Comparison of ENCODE assay signal across 8 cellular contexts in the genomic region with DNA sequence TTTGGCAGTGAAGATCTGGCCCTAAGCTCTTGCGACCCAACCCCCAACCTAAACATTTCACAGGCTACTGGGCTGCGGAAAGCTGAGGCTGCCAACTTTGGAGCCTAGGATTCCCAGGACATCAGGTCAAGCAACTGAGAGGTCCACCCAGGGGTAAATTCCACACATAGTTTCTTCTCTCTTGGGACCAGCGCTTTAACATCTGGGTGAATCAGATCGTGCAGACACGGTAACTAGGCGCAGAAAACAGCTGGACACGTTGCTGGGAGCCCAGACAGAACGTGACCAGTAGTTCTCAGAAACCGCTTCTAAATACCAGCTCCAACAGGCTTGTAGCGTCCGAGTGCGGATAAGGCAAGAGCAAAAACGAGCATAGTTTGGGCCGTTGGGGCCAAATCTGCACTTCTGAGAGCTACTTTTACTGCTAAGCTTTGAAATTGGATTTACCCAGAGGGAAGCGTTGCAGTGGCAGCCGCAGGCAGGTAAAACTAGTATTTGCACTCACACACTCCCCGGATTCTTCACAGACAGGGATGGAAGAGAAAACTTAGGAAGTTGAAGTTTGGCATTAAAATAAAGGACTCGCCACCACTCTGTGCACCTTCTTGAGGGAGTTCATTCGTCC. TPM values are rescaled to one million over a fixed set of nuclear protein-coding genes. Genes with fewer than 3 reads are reported as not detected.
DNase-seq lines count a peak whose midpoint lies in the region; ATAC-seq and TF ChIP-seq lines count a peak whose summit lies in the region.

No MANE protein-coding gene starts in this region.

- TF ChIP-seq CTCF in AG04449 (IDR thresholded peaks at IDR 0.05; ENCODE audit: insufficient read depth, low read length, missing control alignments) (no peak), Peyer's patch (IDR thresholded peaks at IDR 0.05) (no peak), lung (IDR thresholded peaks at IDR 0.05; ENCODE audit: control extremely low read depth, extremely low read depth) (no peak), transverse colon (IDR thresholded peaks at IDR 0.05) (no peak)

- ATAC-seq in GM18502 (IDR thresholded peaks at IDR 0.05; ENCODE audit: poor library complexity, unreplicated experiment) (peak; percentile 32), HG02938 (IDR thresholded peaks at IDR 0.05; ENCODE audit: unreplicated experiment) (peak; percentile 41), lung (ENCODE audit: insufficient read depth, low FRiP score) (peak; percentile 5)

- H3K27me3 ChIP-seq in Peyer's patch (no peaks in the 10 kb centered on the region), lung (ENCODE audit: control insufficient read depth, insufficient read depth) (no peaks in the 10 kb centered on the region), transverse colon (no peaks in the 10 kb centered on the region)

- H3K9me3 ChIP-seq in Peyer's patch = no peaks in the 10 kb centered on the region
- H3K9me3 ChIP-seq in lung (ENCODE audit: control insufficient read depth in 2 of 2, insufficient read depth in 1 of 2, low read length in 1 of 2) = no peaks in the 10 kb centered on the region
- no peaks in the 10 kb centered on the region for H3K9me3 ChIP-seq in transverse colon

- no peak for TF ChIP-seq EP300 in transverse colon (IDR thresholded peaks at IDR 0.05; ENCODE audit: low read depth)

- peak overlapping the region; percentile 81 to 94 (median 88) for H3K27ac ChIP-seq in Peyer's patch
- peak overlapping the region; percentile 87 to 95 for H3K27ac ChIP-seq in lung (ENCODE audit: low read depth in 1 of 2, low read length in 1 of 2)
- H3K27ac ChIP-seq in transverse colon = peak overlapping the region; percentile 89 to 98 (median 93)

- TF ChIP-seq POLR2A in Peyer's patch (IDR thresholded peaks at IDR 0.05) = no peak
- TF ChIP-seq POLR2A in transverse colon (IDR thresholded peaks at IDR 0.05) = no peak

- WGBS in lung, 2 donors = 0 to 1% methylated on average over 19 of the region's 19 CpGs
- 0% methylated on average over 9 to 19 of the region's 19 CpGs for WGBS in transverse colon (ENCODE audit: low coverage in 1 of 2), 2 donors

- DNase-seq in AG04449 (ENCODE audit: low read depth, low spot score) = no peak
- DNase-seq in Peyer's patch = peak in 1 of 3 donors; percentile 62
- peak; percentile 59 for DNase-seq in dermis blood vessel endothelial cell
- DNase-seq in lung (ENCODE audit: low spot score) = peak; percentile 34
- peak; percentile 42 for DNase-seq in transverse colon
- no peak for DNase-seq in MV-4-11 (lab: John Stamatoyannopoulos, UW)

- in situ Hi-C loops in transverse colon (cut with MboI; ENCODE audit: low pct_ligation_motif_present in 1 of 4, low pct_unique_long_range_greater_than_20kb in 1 of 4, low sequenced_read_pairs in 3 of 4) = loop anchor here in 3 of 4 donors (25.0 kb wide), 2 partner anchors 113 to 288 kb away; no protein-coding TSS in a partner anchor

- H3K4me3 ChIP-seq in AG04449 (ENCODE audit: low read depth, low read length) (peak overlapping the region; percentile 76), Peyer's patch (peak overlapping the region; percentile 57 to 73 (median 62)), lung (peak overlapping the region; percentile 33), transverse colon (peak overlapping the region; percentile 44 to 84 (median 55))

- H3K4me1 ChIP-seq in Peyer's patch (peaks cover 0 to 27% (median 10%) of the 10 kb centered on the region in 4 donors), lung (ENCODE audit: control insufficient read depth in 2 of 2, insufficient read depth in 2 of 2, low read length in 2 of 2) (peaks cover 4 to 11% of the 10 kb centered on the region in 2 donors), transverse colon (peaks cover 9 to 83% (median 65%) of the 10 kb centered on the region in 4 donors)

- intact Hi-C loops in transverse colon (cut with DNase I; ENCODE audit: low total_unique reads) = no loop called here

- peaks cover 0 to 5% (median 0%) of the 10 kb centered on the region in 3 donors for H3K36me3 ChIP-seq in Peyer's patch
- no peaks in the 10 kb centered on the region for H3K36me3 ChIP-seq in lung (ENCODE audit: control insufficient read depth in 2 of 2, insufficient read depth in 2 of 2, low read length in 2 of 2)
- no peaks in the 10 kb centered on the region for H3K36me3 ChIP-seq in transverse colon

- CTCF ChIA-PET in AG04449 (lab: Yijun Ruan, JAX) = interaction anchor here (0.7 to 3.2 kb wide), 12 partner anchors 8 to 142 kb away, joined by 3 to 13 read pairs (median 4); a partner anchor contains a TSS

- POLR2A ChIA-PET in AG04449 (lab: Yijun Ruan, JAX) = interaction anchor here (0.6 to 1.9 kb wide), 9 partner anchors 8 to 117 kb away, joined by 3 to 11 read pairs (median 6); a partner anchor contains a TSS

RNA-seq across cellular contexts. Expression of a gene that starts 11.8 kb away (rescaled TPM):
- total RNA-seq in Peyer's patch (10 to 100 TPM; 21.2 to 49.5 (median 43.1) TPM), dermis blood vessel endothelial cell (75.4 and 81.2 TPM in 2 replicates), lung (100 to 1,000 TPM in 1 of 2 donors, 10 to 100 TPM in 1; 74.9 to 119 TPM), transverse colon (10 to 100 TPM; 42.6 to 83.2 (median 48.0) TPM)
- polyA plus RNA-seq in lung = 10 to 100 TPM in 1 of 2 donors, 1 to 10 TPM in 1; 8.8 to 20.3 TPM

RNA-seq across cellular contexts. Expression of a gene that starts 11.8 kb away (rescaled TPM):
- total RNA-seq in Peyer's patch (10 to 100 TPM; 10.2 to 22.3 (median 12.9) TPM), dermis blood vessel endothelial cell (22.8 and 24.0 TPM in 2 replicates), lung (10 to 100 TPM; 49.3 to 51.1 TPM), transverse colon (10 to 100 TPM; 10.1 to 62.3 (median 16.8) TPM)
- 10 to 100 TPM in 1 of 2 donors, 1 to 10 TPM in 1; 5.0 to 22.0 TPM for polyA plus RNA-seq in lung

Comparison
In these comparisons a context has a peak if more than half of its experiments do, and no peak if none do; other contexts are left out.
1. DNase-seq: peak in dermis blood vessel endothelial cell (single experiment), lung (single experiment) and transverse colon (single experiment); none in AG04449 (single experiment) and MV-4-11 (single experiment).
2. Peak in every context shown above with its lines, with median percentiles within 50 percentile points of each other: H3K4me3 ChIP-seq, ATAC-seq and H3K27ac ChIP-seq.